In genomic region chrX:53798281-53798680, GRCh38 we compare ENCODE assay signal across 1 cellular context.
TF ChIP-seq lines count a peak whose summit lies in the region.

No MANE protein-coding gene starts in this region.

TF ChIP-seq in GM12878, 131 proteins besides CTCF, POLR2A, EP300 and RAD21:
- TF ChIP-seq TAF1 (IDR thresholded peaks at IDR 0.05; ENCODE audit: borderline replicate concordance, low read depth, low read length) (no peak), NRF1 (conservative IDR thresholded peaks at IDR 0.05; ENCODE audit: low read depth, low read length) (no peak), SIX5 (IDR thresholded peaks at IDR 0.05; ENCODE audit: low read depth, low read length, severe bottlenecking) (no peak), E2F4 (IDR thresholded peaks at IDR 0.05; ENCODE audit: low read depth, low read length) (no peak), TARDBP (IDR thresholded peaks at IDR 0.05; ENCODE audit: borderline replicate concordance) (no peak), IKZF1 (conservative IDR thresholded peaks at IDR 0.05) (no peak), CBX5 (IDR thresholded peaks at IDR 0.05; ENCODE audit: low read depth) (no peak), MTA2 (IDR thresholded peaks at IDR 0.05; ENCODE audit: low read depth) (no peak), CHD1 (IDR thresholded peaks at IDR 0.05; ENCODE audit: low read depth, low read length) (no peak), MYC (IDR thresholded peaks at IDR 0.05; ENCODE audit: insufficient read depth, insufficient read length, insufficient replicate concordance, low read length, severe bottlenecking) (no peak), SMAD1 (IDR thresholded peaks at IDR 0.05; ENCODE audit: low read depth, partially characterized antibody) (no peak), BCL3 (IDR thresholded peaks at IDR 0.05; ENCODE audit: borderline replicate concordance, insufficient read depth, low read depth, low read length, poor library complexity, severe bottlenecking) (no peak), SPI1 (IDR thresholded peaks at IDR 0.05; ENCODE audit: borderline replicate concordance, insufficient read depth, low read depth, low read length) (no peak), PAX5 (IDR thresholded peaks at IDR 0.05; ENCODE audit: borderline replicate concordance, low read depth, low read length) (no peak), CREM (IDR thresholded peaks at IDR 0.05; ENCODE audit: low read depth) (no peak), SRF (IDR thresholded peaks at IDR 0.05; ENCODE audit: low read depth in 2 of 2, low read length in 2 of 2) (no peak), PRDM15 (CRISPR knock-in tag; IDR thresholded peaks at IDR 0.05) (no peak)
